Comparison of ENCODE assay signal across 1 cellular context in genomic region chr6:74749211-74750142, GRCh38.
TF ChIP-seq lines count a peak whose summit lies in the region.

No MANE protein-coding gene starts in this region.

TF ChIP-seq in SK-N-SH, 30 proteins besides CTCF, POLR2A, EP300 and RAD21 (continued from another document):
- TF ChIP-seq REST (IDR thresholded peaks at IDR 0.05; ENCODE audit: low read depth, low read length) (no peak), ELF1 (IDR thresholded peaks at IDR 0.05) (no peak), MXI1 (IDR thresholded peaks at IDR 0.05; ENCODE audit: low read depth, low read length) (no peak), GABPA (IDR thresholded peaks at IDR 0.05; ENCODE audit: low read depth) (no peak), ZBTB33 (IDR thresholded peaks at IDR 0.05; ENCODE audit: borderline replicate concordance, low read depth) (no peak), MEF2A (IDR thresholded peaks at IDR 0.05; ENCODE audit: borderline replicate concordance, low read depth) (no peak), RXRA (IDR thresholded peaks at IDR 0.05; ENCODE audit: borderline replicate concordance, low read depth) (no peak), SMC3 (IDR thresholded peaks at IDR 0.05; ENCODE audit: low read depth, low read length) (no peak)
TF ChIP-seq in SK-N-SH: peak in this region for 0.
